ENCODE assay signal across 1 cellular context in the genomic region with DNA sequence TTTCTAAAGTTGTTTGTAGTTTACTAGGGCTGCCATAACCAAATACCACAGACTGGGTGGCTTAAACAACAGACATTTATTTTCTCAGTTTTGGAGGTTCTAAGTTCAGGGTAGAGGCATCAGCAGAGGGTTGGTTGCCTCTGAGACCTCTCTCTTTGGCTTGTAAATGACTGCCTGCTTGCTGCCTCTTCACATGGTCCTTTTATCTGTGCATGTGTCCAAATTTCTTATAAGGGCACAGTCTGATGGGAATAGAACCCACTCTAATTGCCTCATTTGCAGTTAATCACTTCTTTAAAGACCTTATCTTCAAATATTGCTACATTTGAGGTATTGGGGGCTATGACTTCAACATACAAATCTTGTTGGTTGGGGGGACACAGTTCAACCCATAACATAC.
TF ChIP-seq lines count a peak whose summit lies in the region.

No MANE protein-coding gene starts in this region.

TF ChIP-seq in HepG2, 621 proteins besides CTCF, POLR2A, EP300 and RAD21:
- TF ChIP-seq, protein P1, sequence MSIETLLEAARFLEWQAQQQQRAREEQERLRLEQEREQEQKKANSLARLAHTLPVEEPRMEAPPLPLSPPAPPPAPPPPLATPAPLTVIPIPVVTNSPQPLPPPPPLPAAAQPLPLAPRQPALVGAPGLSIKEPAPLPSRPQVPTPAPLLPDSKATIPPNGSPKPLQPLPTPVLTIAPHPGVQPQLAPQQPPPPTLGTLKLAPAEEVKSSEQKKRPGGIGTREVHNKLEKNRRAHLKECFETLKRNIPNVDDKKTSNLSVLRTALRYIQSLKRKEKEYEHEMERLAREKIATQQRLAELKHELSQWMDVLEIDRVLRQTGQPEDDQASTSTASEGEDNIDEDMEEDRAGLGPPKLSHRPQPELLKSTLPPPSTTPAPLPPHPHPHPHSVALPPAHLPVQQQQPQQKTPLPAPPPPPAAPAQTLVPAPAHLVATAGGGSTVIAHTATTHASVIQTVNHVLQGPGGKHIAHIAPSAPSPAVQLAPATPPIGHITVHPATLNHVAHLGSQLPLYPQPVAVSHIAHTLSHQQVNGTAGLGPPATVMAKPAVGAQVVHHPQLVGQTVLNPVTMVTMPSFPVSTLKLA (IDR thresholded peaks at IDR 0.05) = 0 out of 2 replicates have a peak, but pooled peaks have one; percentile 13
- no peak for TF ChIP-seq ZNF879 (CRISPR knock-in tag; IDR thresholded peaks at IDR 0.05)
